1 cellular context compared by ENCODE assay signal in genomic region chr19:48354332-48354992, GRCh38.
A peak's percentile ranks its signal among the peaks of the same experiment; 100 is the strongest.
TF ChIP-seq lines count a peak whose summit lies in the region.

No MANE protein-coding gene starts in this region.

TF ChIP-seq in HepG2, 621 proteins besides CTCF, POLR2A, EP300 and RAD21 (continued from another document and continues in another):
- TF ChIP-seq NR0B2 (CRISPR knock-in tag; IDR thresholded peaks at IDR 0.05), result no peak
- no peak for TF ChIP-seq ZBTB38 (CRISPR knock-in tag; IDR thresholded peaks at IDR 0.05)
- TF ChIP-seq DBP (CRISPR knock-in tag; IDR thresholded peaks at IDR 0.05; ENCODE audit: not compliant biosample characterization), result no peak
- no peak for TF ChIP-seq ZNF747 (CRISPR knock-in tag; IDR thresholded peaks at IDR 0.05; ENCODE audit: borderline replicate concordance)
- no peak for TF ChIP-seq ZNF30 (CRISPR knock-in tag; IDR thresholded peaks at IDR 0.05)
- peak; percentile 86 for TF ChIP-seq FOXP4 (CRISPR knock-in tag; IDR thresholded peaks at IDR 0.05)
- no peak for TF ChIP-seq ZNF607 (CRISPR knock-in tag; IDR thresholded peaks at IDR 0.05; ENCODE audit: borderline replicate concordance)
- TF ChIP-seq ZHX1 (CRISPR knock-in tag; IDR thresholded peaks at IDR 0.05; ENCODE audit: low read depth), result no peak
- TF ChIP-seq HDAC1 (CRISPR knock-in tag; IDR thresholded peaks at IDR 0.05), result peak; percentile 90
- no peak for TF ChIP-seq POLR2AphosphoS2 (IDR thresholded peaks at IDR 0.05; ENCODE audit: low read depth, low read length)
- no peak; the same call in 1 of the 2 replicates for TF ChIP-seq PPARG (CRISPR knock-in tag; conservative IDR thresholded peaks at IDR 0.05)
- no peak for TF ChIP-seq GABPA (IDR thresholded peaks at IDR 0.05; ENCODE audit: low read depth, low read length)
- peak; percentile 34; the same call in 1 of the 2 replicates for TF ChIP-seq GABPA (CRISPR knock-in tag; IDR thresholded peaks at IDR 0.05; ENCODE audit: low read depth)
- TF ChIP-seq WIZ (CRISPR knock-in tag; IDR thresholded peaks at IDR 0.05), result no peak
- 0 out of 2 replicates have a peak, but pooled peaks have one; percentile 67 for TF ChIP-seq MTA1 (CRISPR knock-in tag; IDR thresholded peaks at IDR 0.05; ENCODE audit: borderline replicate concordance)
- no peak for TF ChIP-seq ELF1 (CRISPR knock-in tag; IDR thresholded peaks at IDR 0.05)
- no peak for TF ChIP-seq NCOA5 (CRISPR knock-in tag; IDR thresholded peaks at IDR 0.05)
- TF ChIP-seq BRD4 (CRISPR knock-in tag; IDR thresholded peaks at IDR 0.05), result no peak
- no peak for TF ChIP-seq NKX3-1 (CRISPR knock-in tag; IDR thresholded peaks at IDR 0.05)
- no peak for TF ChIP-seq KIAA2018 (CRISPR knock-in tag; IDR thresholded peaks at IDR 0.05; ENCODE audit: borderline replicate concordance)
- no peak for TF ChIP-seq TERF1 (CRISPR knock-in tag; IDR thresholded peaks at IDR 0.05)
- TF ChIP-seq SAFB2 (CRISPR knock-in tag; IDR thresholded peaks at IDR 0.05; ENCODE audit: borderline replicate concordance, low read depth), result no peak
- no peak for TF ChIP-seq THAP7 (CRISPR knock-in tag; IDR thresholded peaks at IDR 0.05)
- no peak for TF ChIP-seq MTA3 (CRISPR knock-in tag; IDR thresholded peaks at IDR 0.05)
- peak; percentile 99 for TF ChIP-seq TCF7 (IDR thresholded peaks at IDR 0.05; ENCODE audit: low read depth)
- no peak for TF ChIP-seq XBP1 (CRISPR knock-in tag; IDR thresholded peaks at IDR 0.05)
- TF ChIP-seq HNRNPL (IDR thresholded peaks at IDR 0.05; ENCODE audit: low read depth, low read length), result peak; percentile 71; the same call in 1 of the 2 replicates
- no peak for TF ChIP-seq ZNF780A (CRISPR knock-in tag; IDR thresholded peaks at IDR 0.05)
- no peak for TF ChIP-seq ZBTB39 (CRISPR knock-in tag; IDR thresholded peaks at IDR 0.05)
- TF ChIP-seq TSC22D2 (CRISPR knock-in tag; IDR thresholded peaks at IDR 0.05; ENCODE audit: borderline replicate concordance), result no peak
- TF ChIP-seq SNAPC4 (CRISPR knock-in tag; IDR thresholded peaks at IDR 0.05), result no peak
